8 cellular contexts compared by ENCODE assay signal in genomic region chr5:68287976-68288755, GRCh38.
DNase-seq lines count a peak whose midpoint lies in the region; ATAC-seq and TF ChIP-seq lines count a peak whose summit lies in the region.

No MANE protein-coding gene starts in this region.

- peak overlapping the region; percentile 56 for H3K4me3 ChIP-seq in choroid plexus epithelial cell (ENCODE audit: low read depth, low read length)

- no peak for TF ChIP-seq RAD21 in Ishikawa (IDR thresholded peaks at IDR 0.05; ENCODE audit: low read depth)

- TF ChIP-seq CTCF in choroid plexus epithelial cell (conservative IDR thresholded peaks at IDR 0.05; ENCODE audit: low read depth, low read length): no peak

- DNase-seq in DMS53 treated with DMSO at 0.1 percent for 48 hours (lab: John Stamatoyannopoulos, UW; ENCODE audit: unreplicated experiment): peak; percentile 77
- DNase-seq in choroid plexus epithelial cell (ENCODE audit: low read depth): peak; percentile 59
- peak; percentile 83 for DNase-seq in kidney tubule cell (ENCODE audit: low spot score)
- DNase-seq in stimulated activated CD4-positive, alpha-beta T cell treated with anti-CD3 and anti-CD28 coated beads, Interleukin-15, amount 100 ng/mL, for 24 hours: peak; percentile 56
- DNase-seq in NCI-H1092 (lab: John Stamatoyannopoulos, UW): no peak

- peak; percentile 81 for ATAC-seq in GM21526 (IDR thresholded peaks at IDR 0.05; ENCODE audit: low FRiP score, unreplicated experiment)
- ATAC-seq in activated CD4-positive, CD25-positive, alpha-beta regulatory T cell treated with anti-CD3 and anti-CD28 coated beads, Interleukin-2, amount 50 U/mL, for 24 hours: peak; percentile 62 to 66

- TF ChIP-seq EP300 in Ishikawa (IDR thresholded peaks at IDR 0.05; ENCODE audit: borderline replicate concordance): 0 out of 2 replicates have a peak, but pooled peaks have one; percentile 9

TF ChIP-seq in Ishikawa, 13 proteins besides CTCF, POLR2A, EP300 and RAD21:
- TF ChIP-seq MAX (IDR thresholded peaks at IDR 0.05): 0 out of 2 replicates have a peak, but pooled peaks have one; percentile 15
- 0 out of 2 replicates have a peak, but pooled peaks have one; percentile 16 for TF ChIP-seq TCF12 (IDR thresholded peaks at IDR 0.05; ENCODE audit: low read depth)
- TF ChIP-seq ZBTB7A (IDR thresholded peaks at IDR 0.05; ENCODE audit: low read depth): peak; percentile 96
- TF ChIP-seq CREB1 (IDR thresholded peaks at IDR 0.05; ENCODE audit: low read depth): no peak
